1 cellular context compared by ENCODE assay signal in genomic region chrX:13411496-13412207, GRCh38.
TF ChIP-seq lines count a peak whose summit lies in the region.

No MANE protein-coding gene starts in this region.

TF ChIP-seq in SK-N-SH treated with all-trans-retinoic acid at 6 μM for 48 hours, 23 proteins besides CTCF, POLR2A, EP300 and RAD21 (continued from another document):
- TF ChIP-seq TCF4 (CRISPR knock-in tag; IDR thresholded peaks at IDR 0.05; ENCODE audit: borderline replicate concordance): no peak
